1 cellular context compared by ENCODE assay signal in the genomic region with DNA sequence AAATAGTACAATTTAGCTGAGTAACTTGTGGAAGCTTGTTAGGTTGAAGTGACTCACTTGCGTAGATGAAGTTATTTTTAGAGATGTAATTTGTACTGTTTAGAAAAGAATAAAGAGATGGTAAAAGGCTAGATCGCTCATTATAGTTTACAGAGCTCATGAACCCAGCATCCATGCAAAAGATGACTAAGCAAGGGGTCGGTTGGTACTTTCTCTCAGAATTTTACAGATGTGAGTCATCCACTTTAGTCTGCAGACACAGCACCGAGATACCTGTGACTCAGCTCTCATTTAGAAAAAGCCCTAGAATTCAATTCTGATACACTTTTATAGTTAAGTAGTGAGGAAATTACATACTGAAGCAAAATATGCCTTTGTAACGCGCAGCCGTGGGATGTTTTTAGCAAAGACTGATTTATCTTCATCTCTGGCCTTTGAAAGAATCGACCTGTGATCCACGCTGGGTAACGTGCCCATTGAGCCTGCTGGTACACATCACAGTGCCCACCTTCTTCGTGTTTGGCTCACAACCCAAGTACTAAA.
TF ChIP-seq lines count a peak whose summit lies in the region.

No MANE protein-coding gene starts in this region.

TF ChIP-seq in K562, 482 proteins besides CTCF, POLR2A, EP300 and RAD21 (continued from another document and continues in another):
- no peak for TF ChIP-seq TCFL5 (CRISPR knock-in tag; conservative IDR thresholded peaks at IDR 0.05)
- TF ChIP-seq PTTG1 (tag; IDR thresholded peaks at IDR 0.05; ENCODE audit: low read depth), result no peak
- no peak for TF ChIP-seq RBM22 (IDR thresholded peaks at IDR 0.05; ENCODE audit: low read depth, low read length, poor library complexity, severe bottlenecking)
- TF ChIP-seq FOXJ3 (CRISPR knock-in tag; IDR thresholded peaks at IDR 0.05), result no peak
- no peak for TF ChIP-seq GTF2A2 (tag; IDR thresholded peaks at IDR 0.05)
- TF ChIP-seq, protein P1, sequence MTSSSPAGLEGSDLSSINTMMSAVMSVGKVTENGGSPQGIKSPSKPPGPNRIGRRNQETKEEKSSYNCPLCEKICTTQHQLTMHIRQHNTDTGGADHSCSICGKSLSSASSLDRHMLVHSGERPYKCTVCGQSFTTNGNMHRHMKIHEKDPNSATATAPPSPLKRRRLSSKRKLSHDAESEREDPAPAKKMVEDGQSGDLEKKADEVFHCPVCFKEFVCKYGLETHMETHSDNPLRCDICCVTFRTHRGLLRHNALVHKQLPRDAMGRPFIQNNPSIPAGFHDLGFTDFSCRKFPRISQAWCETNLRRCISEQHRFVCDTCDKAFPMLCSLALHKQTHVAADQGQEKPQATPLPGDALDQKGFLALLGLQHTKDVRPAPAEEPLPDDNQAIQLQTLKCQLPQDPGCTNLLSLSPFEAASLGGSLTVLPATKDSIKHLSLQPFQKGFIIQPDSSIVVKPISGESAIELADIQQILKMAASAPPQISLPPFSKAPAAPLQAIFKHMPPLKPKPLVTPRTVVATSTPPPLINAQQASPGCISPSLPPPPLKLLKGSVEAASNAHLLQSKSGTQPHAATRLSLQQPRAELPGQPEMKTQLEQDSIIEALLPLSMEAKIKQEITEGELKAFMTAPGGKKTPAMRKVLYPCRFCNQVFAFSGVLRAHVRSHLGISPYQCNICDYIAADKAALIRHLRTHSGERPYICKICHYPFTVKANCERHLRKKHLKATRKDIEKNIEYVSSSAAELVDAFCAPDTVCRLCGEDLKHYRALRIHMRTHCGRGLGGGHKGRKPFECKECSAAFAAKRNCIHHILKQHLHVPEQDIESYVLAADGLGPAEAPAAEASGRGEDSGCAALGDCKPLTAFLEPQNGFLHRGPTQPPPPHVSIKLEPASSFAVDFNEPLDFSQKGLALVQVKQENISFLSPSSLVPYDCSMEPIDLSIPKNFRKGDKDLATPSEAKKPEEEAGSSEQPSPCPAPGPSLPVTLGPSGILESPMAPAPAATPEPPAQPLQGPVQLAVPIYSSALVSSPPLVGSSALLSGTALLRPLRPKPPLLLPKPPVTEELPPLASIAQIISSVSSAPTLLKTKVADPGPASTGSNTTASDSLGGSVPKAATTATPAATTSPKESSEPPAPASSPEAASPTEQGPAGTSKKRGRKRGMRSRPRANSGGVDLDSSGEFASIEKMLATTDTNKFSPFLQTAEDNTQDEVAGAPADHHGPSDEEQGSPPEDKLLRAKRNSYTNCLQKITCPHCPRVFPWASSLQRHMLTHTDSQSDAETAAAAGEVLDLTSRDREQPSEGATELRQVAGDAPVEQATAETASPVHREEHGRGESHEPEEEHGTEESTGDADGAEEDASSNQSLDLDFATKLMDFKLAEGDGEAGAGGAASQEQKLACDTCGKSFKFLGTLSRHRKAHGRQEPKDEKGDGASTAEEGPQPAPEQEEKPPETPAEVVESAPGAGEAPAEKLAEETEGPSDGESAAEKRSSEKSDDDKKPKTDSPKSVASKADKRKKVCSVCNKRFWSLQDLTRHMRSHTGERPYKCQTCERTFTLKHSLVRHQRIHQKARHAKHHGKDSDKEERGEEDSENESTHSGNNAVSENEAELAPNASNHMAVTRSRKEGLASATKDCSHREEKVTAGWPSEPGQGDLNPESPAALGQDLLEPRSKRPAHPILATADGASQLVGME (CRISPR knock-in tag; IDR thresholded peaks at IDR 0.05), result no peak
- 0 out of 2 replicates have a peak, but pooled peaks have one; percentile 16 for TF ChIP-seq CBFA2T3 (IDR thresholded peaks at IDR 0.05)
- TF ChIP-seq, protein P2, sequence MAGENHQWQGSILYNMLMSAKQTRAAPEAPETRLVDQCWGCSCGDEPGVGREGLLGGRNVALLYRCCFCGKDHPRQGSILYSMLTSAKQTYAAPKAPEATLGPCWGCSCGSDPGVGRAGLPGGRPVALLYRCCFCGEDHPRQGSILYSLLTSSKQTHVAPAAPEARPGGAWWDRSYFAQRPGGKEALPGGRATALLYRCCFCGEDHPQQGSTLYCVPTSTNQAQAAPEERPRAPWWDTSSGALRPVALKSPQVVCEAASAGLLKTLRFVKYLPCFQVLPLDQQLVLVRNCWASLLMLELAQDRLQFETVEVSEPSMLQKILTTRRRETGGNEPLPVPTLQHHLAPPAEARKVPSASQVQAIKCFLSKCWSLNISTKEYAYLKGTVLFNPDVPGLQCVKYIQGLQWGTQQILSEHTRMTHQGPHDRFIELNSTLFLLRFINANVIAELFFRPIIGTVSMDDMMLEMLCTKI (IDR thresholded peaks at IDR 0.05; ENCODE audit: partially characterized antibody), result no peak
- TF ChIP-seq RUNX1 (IDR thresholded peaks at IDR 0.05; ENCODE audit: low read depth), result no peak
- TF ChIP-seq KDM5B (IDR thresholded peaks at IDR 0.05; ENCODE audit: insufficient replicate concordance, low read depth, low read length), result no peak
- TF ChIP-seq, protein P3, sequence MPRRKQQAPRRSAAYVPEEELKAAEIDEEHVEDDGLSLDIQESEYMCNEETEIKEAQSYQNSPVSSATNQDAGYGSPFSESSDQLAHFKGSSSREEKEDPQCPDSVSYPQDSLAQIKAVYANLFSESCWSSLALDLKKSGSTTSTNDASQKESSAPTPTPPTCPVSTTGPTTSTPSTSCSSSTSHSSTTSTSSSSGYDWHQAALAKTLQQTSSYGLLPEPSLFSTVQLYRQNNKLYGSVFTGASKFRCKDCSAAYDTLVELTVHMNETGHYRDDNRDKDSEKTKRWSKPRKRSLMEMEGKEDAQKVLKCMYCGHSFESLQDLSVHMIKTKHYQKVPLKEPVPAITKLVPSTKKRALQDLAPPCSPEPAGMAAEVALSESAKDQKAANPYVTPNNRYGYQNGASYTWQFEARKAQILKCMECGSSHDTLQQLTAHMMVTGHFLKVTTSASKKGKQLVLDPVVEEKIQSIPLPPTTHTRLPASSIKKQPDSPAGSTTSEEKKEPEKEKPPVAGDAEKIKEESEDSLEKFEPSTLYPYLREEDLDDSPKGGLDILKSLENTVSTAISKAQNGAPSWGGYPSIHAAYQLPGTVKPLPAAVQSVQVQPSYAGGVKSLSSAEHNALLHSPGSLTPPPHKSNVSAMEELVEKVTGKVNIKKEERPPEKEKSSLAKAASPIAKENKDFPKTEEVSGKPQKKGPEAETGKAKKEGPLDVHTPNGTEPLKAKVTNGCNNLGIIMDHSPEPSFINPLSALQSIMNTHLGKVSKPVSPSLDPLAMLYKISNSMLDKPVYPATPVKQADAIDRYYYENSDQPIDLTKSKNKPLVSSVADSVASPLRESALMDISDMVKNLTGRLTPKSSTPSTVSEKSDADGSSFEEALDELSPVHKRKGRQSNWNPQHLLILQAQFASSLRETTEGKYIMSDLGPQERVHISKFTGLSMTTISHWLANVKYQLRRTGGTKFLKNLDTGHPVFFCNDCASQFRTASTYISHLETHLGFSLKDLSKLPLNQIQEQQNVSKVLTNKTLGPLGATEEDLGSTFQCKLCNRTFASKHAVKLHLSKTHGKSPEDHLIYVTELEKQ (CRISPR knock-in tag; IDR thresholded peaks at IDR 0.05), result no peak
- peak; percentile 97 for TF ChIP-seq FOSL1 (tag; conservative IDR thresholded peaks at IDR 0.05)
- no peak for TF ChIP-seq ZNF140 (CRISPR knock-in tag; IDR thresholded peaks at IDR 0.05)
- TF ChIP-seq BRD4 (IDR thresholded peaks at IDR 0.05), result no peak
- TF ChIP-seq POLR3G (IDR thresholded peaks at IDR 0.05; ENCODE audit: extremely low read depth, insufficient read length, insufficient replicate concordance), result no peak
- no peak for TF ChIP-seq KLF1 (tag; IDR thresholded peaks at IDR 0.05)
- TF ChIP-seq, protein P4, sequence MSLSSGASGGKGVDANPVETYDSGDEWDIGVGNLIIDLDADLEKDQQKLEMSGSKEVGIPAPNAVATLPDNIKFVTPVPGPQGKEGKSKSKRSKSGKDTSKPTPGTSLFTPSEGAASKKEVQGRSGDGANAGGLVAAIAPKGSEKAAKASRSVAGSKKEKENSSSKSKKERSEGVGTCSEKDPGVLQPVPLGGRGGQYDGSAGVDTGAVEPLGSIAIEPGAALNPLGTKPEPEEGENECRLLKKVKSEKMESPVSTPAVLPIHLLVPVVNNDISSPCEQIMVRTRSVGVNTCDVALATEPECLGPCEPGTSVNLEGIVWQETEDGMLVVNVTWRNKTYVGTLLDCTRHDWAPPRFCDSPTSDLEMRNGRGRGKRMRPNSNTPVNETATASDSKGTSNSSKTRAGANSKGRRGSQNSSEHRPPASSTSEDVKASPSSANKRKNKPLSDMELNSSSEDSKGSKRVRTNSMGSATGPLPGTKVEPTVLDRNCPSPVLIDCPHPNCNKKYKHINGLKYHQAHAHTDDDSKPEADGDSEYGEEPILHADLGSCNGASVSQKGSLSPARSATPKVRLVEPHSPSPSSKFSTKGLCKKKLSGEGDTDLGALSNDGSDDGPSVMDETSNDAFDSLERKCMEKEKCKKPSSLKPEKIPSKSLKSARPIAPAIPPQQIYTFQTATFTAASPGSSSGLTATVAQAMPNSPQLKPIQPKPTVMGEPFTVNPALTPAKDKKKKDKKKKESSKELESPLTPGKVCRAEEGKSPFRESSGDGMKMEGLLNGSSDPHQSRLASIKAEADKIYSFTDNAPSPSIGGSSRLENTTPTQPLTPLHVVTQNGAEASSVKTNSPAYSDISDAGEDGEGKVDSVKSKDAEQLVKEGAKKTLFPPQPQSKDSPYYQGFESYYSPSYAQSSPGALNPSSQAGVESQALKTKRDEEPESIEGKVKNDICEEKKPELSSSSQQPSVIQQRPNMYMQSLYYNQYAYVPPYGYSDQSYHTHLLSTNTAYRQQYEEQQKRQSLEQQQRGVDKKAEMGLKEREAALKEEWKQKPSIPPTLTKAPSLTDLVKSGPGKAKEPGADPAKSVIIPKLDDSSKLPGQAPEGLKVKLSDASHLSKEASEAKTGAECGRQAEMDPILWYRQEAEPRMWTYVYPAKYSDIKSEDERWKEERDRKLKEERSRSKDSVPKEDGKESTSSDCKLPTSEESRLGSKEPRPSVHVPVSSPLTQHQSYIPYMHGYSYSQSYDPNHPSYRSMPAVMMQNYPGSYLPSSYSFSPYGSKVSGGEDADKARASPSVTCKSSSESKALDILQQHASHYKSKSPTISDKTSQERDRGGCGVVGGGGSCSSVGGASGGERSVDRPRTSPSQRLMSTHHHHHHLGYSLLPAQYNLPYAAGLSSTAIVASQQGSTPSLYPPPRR (CRISPR knock-in tag; IDR thresholded peaks at IDR 0.05; ENCODE audit: borderline replicate concordance), result no peak
- TF ChIP-seq EWSR1 (IDR thresholded peaks at IDR 0.05; ENCODE audit: borderline replicate concordance, low read depth, partially characterized antibody), result no peak
- TF ChIP-seq ZNF316 (IDR thresholded peaks at IDR 0.05), result peak; percentile 74
- no peak for TF ChIP-seq ETS2 (tag; IDR thresholded peaks at IDR 0.05; ENCODE audit: borderline replicate concordance, poor library complexity, severe bottlenecking)
- no peak for TF ChIP-seq BRD9 (IDR thresholded peaks at IDR 0.05; ENCODE audit: low read depth, partially characterized antibody)
- peak; percentile 60; the same call in 1 of the 2 replicates for TF ChIP-seq SMARCE1 (IDR thresholded peaks at IDR 0.05)
- TF ChIP-seq, protein P5, sequence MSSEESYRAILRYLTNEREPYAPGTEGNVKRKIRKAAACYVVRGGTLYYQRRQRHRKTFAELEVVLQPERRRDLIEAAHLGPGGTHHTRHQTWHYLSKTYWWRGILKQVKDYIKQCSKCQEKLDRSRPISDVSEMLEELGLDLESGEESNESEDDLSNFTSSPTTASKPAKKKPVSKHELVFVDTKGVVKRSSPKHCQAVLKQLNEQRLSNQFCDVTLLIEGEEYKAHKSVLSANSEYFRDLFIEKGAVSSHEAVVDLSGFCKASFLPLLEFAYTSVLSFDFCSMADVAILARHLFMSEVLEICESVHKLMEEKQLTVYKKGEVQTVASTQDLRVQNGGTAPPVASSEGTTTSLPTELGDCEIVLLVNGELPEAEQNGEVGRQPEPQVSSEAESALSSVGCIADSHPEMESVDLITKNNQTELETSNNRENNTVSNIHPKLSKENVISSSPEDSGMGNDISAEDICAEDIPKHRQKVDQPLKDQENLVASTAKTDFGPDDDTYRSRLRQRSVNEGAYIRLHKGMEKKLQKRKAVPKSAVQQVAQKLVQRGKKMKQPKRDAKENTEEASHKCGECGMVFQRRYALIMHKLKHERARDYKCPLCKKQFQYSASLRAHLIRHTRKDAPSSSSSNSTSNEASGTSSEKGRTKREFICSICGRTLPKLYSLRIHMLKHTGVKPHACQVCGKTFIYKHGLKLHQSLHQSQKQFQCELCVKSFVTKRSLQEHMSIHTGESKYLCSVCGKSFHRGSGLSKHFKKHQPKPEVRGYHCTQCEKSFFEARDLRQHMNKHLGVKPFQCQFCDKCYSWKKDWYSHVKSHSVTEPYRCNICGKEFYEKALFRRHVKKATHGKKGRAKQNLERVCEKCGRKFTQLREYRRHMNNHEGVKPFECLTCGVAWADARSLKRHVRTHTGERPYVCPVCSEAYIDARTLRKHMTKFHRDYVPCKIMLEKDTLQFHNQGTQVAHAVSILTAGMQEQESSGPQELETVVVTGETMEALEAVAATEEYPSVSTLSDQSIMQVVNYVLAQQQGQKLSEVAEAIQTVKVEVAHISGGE (CRISPR knock-in tag; IDR thresholded peaks at IDR 0.05), result no peak
- no peak for TF ChIP-seq SETDB1 (IDR thresholded peaks at IDR 0.05; ENCODE audit: low read length)
- TF ChIP-seq, protein P6, sequence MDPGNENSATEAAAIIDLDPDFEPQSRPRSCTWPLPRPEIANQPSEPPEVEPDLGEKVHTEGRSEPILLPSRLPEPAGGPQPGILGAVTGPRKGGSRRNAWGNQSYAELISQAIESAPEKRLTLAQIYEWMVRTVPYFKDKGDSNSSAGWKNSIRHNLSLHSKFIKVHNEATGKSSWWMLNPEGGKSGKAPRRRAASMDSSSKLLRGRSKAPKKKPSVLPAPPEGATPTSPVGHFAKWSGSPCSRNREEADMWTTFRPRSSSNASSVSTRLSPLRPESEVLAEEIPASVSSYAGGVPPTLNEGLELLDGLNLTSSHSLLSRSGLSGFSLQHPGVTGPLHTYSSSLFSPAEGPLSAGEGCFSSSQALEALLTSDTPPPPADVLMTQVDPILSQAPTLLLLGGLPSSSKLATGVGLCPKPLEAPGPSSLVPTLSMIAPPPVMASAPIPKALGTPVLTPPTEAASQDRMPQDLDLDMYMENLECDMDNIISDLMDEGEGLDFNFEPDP (CRISPR knock-in tag; IDR thresholded peaks at IDR 0.05), result no peak
- no peak for TF ChIP-seq ILK (tag; IDR thresholded peaks at IDR 0.05; ENCODE audit: borderline replicate concordance, low read depth)
- TF ChIP-seq, protein P7, sequence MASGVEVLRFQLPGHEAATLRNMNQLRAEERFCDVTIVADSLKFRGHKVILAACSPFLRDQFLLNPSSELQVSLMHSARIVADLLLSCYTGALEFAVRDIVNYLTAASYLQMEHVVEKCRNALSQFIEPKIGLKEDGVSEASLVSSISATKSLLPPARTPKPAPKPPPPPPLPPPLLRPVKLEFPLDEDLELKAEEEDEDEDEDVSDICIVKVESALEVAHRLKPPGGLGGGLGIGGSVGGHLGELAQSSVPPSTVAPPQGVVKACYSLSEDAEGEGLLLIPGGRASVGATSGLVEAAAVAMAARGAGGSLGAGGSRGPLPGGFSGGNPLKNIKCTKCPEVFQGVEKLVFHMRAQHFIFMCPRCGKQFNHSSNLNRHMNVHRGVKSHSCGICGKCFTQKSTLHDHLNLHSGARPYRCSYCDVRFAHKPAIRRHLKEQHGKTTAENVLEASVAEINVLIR (CRISPR knock-in tag; IDR thresholded peaks at IDR 0.05), result no peak
- TF ChIP-seq KLF16 (IDR thresholded peaks at IDR 0.05), result no peak
- TF ChIP-seq ZNF695 (CRISPR knock-in tag; IDR thresholded peaks at IDR 0.05), result no peak
- TF ChIP-seq PHF20 (IDR thresholded peaks at IDR 0.05; ENCODE audit: partially characterized antibody), result no peak
- peak; percentile 68; the same call in 1 of the 2 replicates for TF ChIP-seq MAFK (IDR thresholded peaks at IDR 0.05; ENCODE audit: low read length)
- no peak for TF ChIP-seq ZNF143 (CRISPR knock-in tag; IDR thresholded peaks at IDR 0.05)
